8 cellular contexts compared by ENCODE assay signal in the genomic region with DNA sequence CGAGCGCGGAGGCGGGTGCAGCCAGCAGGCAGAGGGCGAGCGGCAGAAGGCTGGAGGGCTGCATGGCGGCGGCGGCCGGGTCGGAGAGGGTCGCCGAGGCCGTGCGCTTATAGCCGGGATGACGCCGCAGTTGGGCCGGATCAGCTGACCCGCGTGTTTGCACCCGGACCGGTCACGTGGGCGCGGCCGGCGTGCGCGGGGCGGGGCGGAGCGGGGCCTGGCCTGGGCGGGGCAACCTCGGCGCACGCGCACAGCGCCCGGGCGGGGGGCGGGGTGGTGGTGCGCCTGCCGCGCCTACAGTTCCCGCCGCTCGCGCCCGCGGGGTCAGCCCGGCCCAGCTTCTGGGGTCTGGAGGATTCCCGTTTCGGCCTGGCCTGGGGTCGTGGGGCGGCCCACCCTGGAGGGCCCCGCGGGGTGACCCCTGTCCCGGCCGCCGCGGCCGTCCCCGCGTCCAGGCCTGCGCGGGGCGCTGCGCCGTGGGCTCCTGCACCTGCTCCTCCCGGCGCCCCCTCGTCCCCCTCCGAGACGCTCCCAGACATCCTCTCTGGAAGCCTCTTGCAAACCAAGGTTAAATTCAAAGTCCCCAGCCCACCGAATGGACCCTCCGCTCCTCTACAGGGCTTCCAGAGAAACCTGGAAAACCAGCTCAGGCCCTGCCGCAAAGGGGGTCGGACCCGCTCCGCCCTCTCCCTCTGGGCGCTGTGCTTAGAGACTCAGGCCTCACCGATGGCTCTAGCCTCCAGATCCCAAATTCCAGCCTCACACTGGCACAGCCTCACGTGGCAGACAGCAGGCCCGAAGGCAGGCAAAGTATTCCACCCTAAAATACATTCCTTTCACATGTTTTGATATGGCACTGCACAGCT. TPM values are rescaled to one million over a fixed set of nuclear protein-coding genes. Genes with fewer than 3 reads are reported as not detected.
DNase-seq lines count a peak whose midpoint lies in the region; ATAC-seq lines count a peak whose summit lies in the region.

A gene (minus strand): TSS at position 132 of the 866 bp plus-strand sequence. CDS start 68 bp downstream, at position 64.

- peak within 1 kb of the TSS; percentile 68 for H3K4me3 ChIP-seq in Jurkat, Clone E6-1 (ENCODE audit: low read length)

- ATAC-seq in GM21447 (IDR thresholded peaks at IDR 0.05; ENCODE audit: unreplicated experiment): peak; percentile 56

- DNase-seq in DMS153 treated with DMSO at 0.1 percent for 48 hours (lab: John Stamatoyannopoulos, UW; ENCODE audit: unreplicated experiment) (peak; percentile 59), SK-N-DZ (ENCODE audit: low spot score) (peak; percentile 68), germinal center (ENCODE audit: low spot score) (peak; percentile 97), occipital lobe (lab: John Stamatoyannopoulos, UW) (peak; percentile 86), superior temporal gyrus (ENCODE audit: extremely low spot score) (peak; percentile 83)
- peak; percentile 60 for DNase-seq in Jurkat, Clone E6-1 (ENCODE audit: low read depth, low spot score)
- DNase-seq in activated naive CD4-positive, alpha-beta T cell treated with Interleukin-2 at 50 U/mL for 16 hours: peak; percentile 86

RNA-seq across cellular contexts. Expression of the gene that starts here (rescaled TPM):
- 93.6 TPM for polyA plus RNA-seq in Jurkat, Clone E6-1 (2012; ENCODE audit: insufficient read depth, insufficient read length)
- polyA plus RNA-seq in SK-N-DZ (2014; cell fraction: cytosol; rRNA removed): 77.7 and 81.6 TPM in 2 replicates
- 46.8 and 46.9 TPM in 2 replicates for polyA plus RNA-seq in SK-N-DZ (2014; cell fraction: nucleus; rRNA removed)
- 35.9 TPM for total RNA-seq in occipital lobe

Comparison
In these comparisons a context has a peak if more than half of its experiments do, and no peak if none do; other contexts are left out.
1. Peak in every context shown above with its lines: DNase-seq, ATAC-seq and H3K4me3 ChIP-seq.